ENCODE assay signal across 1 cellular context in genomic region chr11:88335284-88335683, GRCh38.
TF ChIP-seq lines count a peak whose summit lies in the region.

No MANE protein-coding gene starts in this region.

TF ChIP-seq in GM12878, 131 proteins besides CTCF, POLR2A, EP300 and RAD21 (continued from another document):
- TF ChIP-seq ZNF687 (IDR thresholded peaks at IDR 0.05) = 0 out of 2 replicates have a peak, but pooled peaks have one; percentile 27
